Comparison of ENCODE assay signal across 22 cellular contexts in genomic region chr5:114327987-114328386, GRCh38. TPM values are rescaled to one million over a fixed set of nuclear protein-coding genes. Genes with fewer than 3 reads are reported as not detected.
"Had no signal": no experiment of that assay in that cellular context is flagged by ENCODE, and none has a peak within 500 bp of the region (broad histone marks: within the 10 kb centered on the region; RNA-seq: fewer than 3 reads in every experiment).

No MANE protein-coding gene starts in this region.

- H3K4me3 ChIP-seq: SJSA1 had no signal

- H3K27ac ChIP-seq: SJSA1 had no signal

- H3K27me3 ChIP-seq: SJSA1 had no signal

- DNase-seq: activated CD4-positive, alpha-beta T cell treated with anti-CD3 and anti-CD28 coated beads for 1 hour; activated CD4-positive, alpha-beta T cell treated with anti-CD3 and anti-CD28 coated beads, Interleukin-2, amount 10 ng/mL, durations not matched to agents 24 days and 14 days; activated CD4-positive, alpha-beta T cell treated with anti-CD3 and anti-CD28 coated beads, Interleukin-2, amount 50 U/mL, for 48 hours; activated CD8-positive, alpha-beta memory T cell treated with anti-CD3 and anti-CD28 coated beads, Interleukin-2, amount 10 ng/mL, durations not matched to agents 7 days and 5 days; activated gamma-delta T cell; activated naive CD4-positive, alpha-beta T cell treated with anti-CD3 and anti-CD28 coated beads for 36 hours; activated T-cell treated with anti-CD3 and anti-CD28 coated beads, Interleukin-2, amount 50 U/mL, for 24 hours; cerebellar nuclear complex; MM.1S; NCI-H1105; NCI-H1436; NCI-H1694 treated with DMSO at 0.1 percent for 48 hours; NCI-H2029 treated with DMSO at 0.1 percent for 48 hours; NCI-H446; NCI-H524; SHP77; SW 1271; T-helper 9 cell had no signal

- ATAC-seq: activated CD8-positive, alpha-beta memory T cell treated with anti-CD3 and anti-CD28 coated beads, Interleukin-2, amount 10 ng/mL, durations not matched to agents 7 days and 5 days; activated T-helper 17 cell treated with anti-CD3 and anti-CD28 coated beads, Interleukin-2, amount 50 U/mL, for 72 hours; SK-N-SH treated with all-trans-retinoic acid at 6 μM for 48 hours; WTC11 had no signal

- H3K9me3 ChIP-seq: SJSA1 had no signal

- H3K36me3 ChIP-seq: SJSA1 had no signal

RNA-seq across cellular contexts. Expression of gene KCNN2, which starts 33.9 kb away (rescaled TPM):
- total RNA-seq: activated CD4-positive, alpha-beta T cell treated with anti-CD3 and anti-CD28 coated beads, Interleukin-2, amount 10 ng/mL, durations not matched to agents 24 days and 14 days; activated CD8-positive, alpha-beta memory T cell treated with anti-CD3 and anti-CD28 coated beads, Interleukin-2, amount 10 ng/mL, durations not matched to agents 7 days and 5 days; activated naive CD4-positive, alpha-beta T cell treated with anti-CD3 and anti-CD28 coated beads for 36 hours; activated T-helper 17 cell treated with anti-CD3 and anti-CD28 coated beads, Interleukin-2, amount 50 U/mL, for 72 hours had no signal
